Comparison of ENCODE assay signal across 20 cellular contexts in genomic region chr20:33112547-33113386, GRCh38. TPM values are rescaled to one million over a fixed set of nuclear protein-coding genes. Genes with fewer than 3 reads are reported as not detected.
"Had no signal": no experiment of that assay in that cellular context is flagged by ENCODE, and none has a peak within 500 bp of the region (broad histone marks: within the 10 kb centered on the region; RNA-seq: fewer than 3 reads in every experiment).

No MANE protein-coding gene starts in this region.

- H3K4me3 Mint-ChIP-seq: memory B cell; natural killer cell treated with Interleukin-12 subunit alpha and Interleukin-12 subunit beta and Interleukin-15 and Interleukin-18, amount 100 ng/mL, for 72 hours; type B pancreatic cell had no signal

- ATAC-seq: esophagus mucosa; heart left ventricle; lower lobe of right lung; natural killer cell treated with Interleukin-12 subunit alpha and Interleukin-12 subunit beta and Interleukin-15 and Interleukin-18, amount 100 ng/mL, for 72 hours; psoas muscle had no signal

- H3K9me3 Mint-ChIP-seq: memory B cell; natural killer cell treated with Interleukin-12 subunit alpha and Interleukin-12 subunit beta and Interleukin-15 and Interleukin-18, amount 100 ng/mL, for 72 hours; type B pancreatic cell had no signal

- H3K4me1 Mint-ChIP-seq: memory B cell had no signal

- H3K27ac Mint-ChIP-seq: memory B cell; natural killer cell treated with Interleukin-12 subunit alpha and Interleukin-12 subunit beta and Interleukin-15 and Interleukin-18, amount 100 ng/mL, for 72 hours; type B pancreatic cell had no signal

- H3K27me3 Mint-ChIP-seq: memory B cell, type B pancreatic cell had no signal

- H3K36me3 Mint-ChIP-seq: memory B cell; natural killer cell treated with Interleukin-12 subunit alpha and Interleukin-12 subunit beta and Interleukin-15 and Interleukin-18, amount 100 ng/mL, for 72 hours; type B pancreatic cell had no signal

- DNase-seq: effector memory CD4-positive, alpha-beta T cell; heart left ventricle; hippocampal formation; kidney glomerular epithelial cell; left lung; lower lobe of right lung; midbrain; psoas muscle; retina; small intestine; stimulated activated CD4-positive, alpha-beta T cell treated with anti-CD3 and anti-CD28 coated beads, Interleukin-12 subunit alpha, Interleukin-12 subunit beta, amount 100 ng/mL, for 4 hours; stimulated activated naive CD4-positive, alpha-beta T cell had no signal

RNA-seq across cellular contexts. Expression of gene BPIFB4, which starts 33.3 kb away (rescaled TPM):
- total RNA-seq: esophagus mucosa; fibroblast of lung; frontal cortex; glomerular endothelial cell; heart left ventricle; left lung; lower lobe of right lung; natural killer cell treated with Interleukin-12 subunit alpha and Interleukin-12 subunit beta and Interleukin-15 and Interleukin-18, amount 100 ng/mL, for 72 hours; omental fat pad; psoas muscle had no signal

RNA-seq across cellular contexts. Expression of gene BPIFA2, which starts 55.2 kb away (rescaled TPM):
- total RNA-seq: esophagus mucosa; fibroblast of lung; frontal cortex; glomerular endothelial cell; heart left ventricle; left lung; lower lobe of right lung; natural killer cell treated with Interleukin-12 subunit alpha and Interleukin-12 subunit beta and Interleukin-15 and Interleukin-18, amount 100 ng/mL, for 72 hours; omental fat pad; psoas muscle had no signal

RNA-seq across cellular contexts. Expression of gene BPIFB3, which starts 59.1 kb away (rescaled TPM):
- total RNA-seq: esophagus mucosa; fibroblast of lung; frontal cortex; glomerular endothelial cell; heart left ventricle; left lung; lower lobe of right lung; natural killer cell treated with Interleukin-12 subunit alpha and Interleukin-12 subunit beta and Interleukin-15 and Interleukin-18, amount 100 ng/mL, for 72 hours; omental fat pad; psoas muscle had no signal
